12 cellular contexts compared by ENCODE assay signal in genomic region chr10:71801357-71801756, GRCh38. TPM values are rescaled to one million over a fixed set of nuclear protein-coding genes. Genes with fewer than 3 reads are reported as not detected.
A peak's percentile ranks its signal among the peaks of the same experiment; 100 is the strongest.
DNase-seq lines count a peak whose midpoint lies in the region; ATAC-seq, FAIRE-seq and TF ChIP-seq lines count a peak whose summit lies in the region.
"Had no signal": no experiment of that assay in that cellular context is flagged by ENCODE, and none has a peak within 500 bp of the region (broad histone marks: within the 10 kb centered on the region; RNA-seq: fewer than 3 reads in every experiment).

No MANE protein-coding gene starts in this region.

- TF ChIP-seq CTCF in K562 (IDR thresholded peaks at IDR 0.05 in 2 of 3, conservative IDR thresholded peaks at IDR 0.05 in 1 of 3; ENCODE audit: insufficient read depth in 2 of 3, low read depth in 1 of 3, low read length in 3 of 3) (no peak), foreskin keratinocyte (conservative IDR thresholded peaks at IDR 0.05) (no peak), nephron progenitor cell (IDR thresholded peaks at IDR 0.05) (no peak)

- no peak for TF ChIP-seq RAD21 in K562 (CRISPR knock-in tag; conservative IDR thresholded peaks at IDR 0.05 in 1 of 2, IDR thresholded peaks at IDR 0.05 in 1 of 2)

- H3K4me3 Mint-ChIP-seq in nephron progenitor cell = no peak overlapping the region
- H3K4me3 Mint-ChIP-seq: activated CD4-positive, alpha-beta memory T cell treated with anti-CD3 and anti-CD28 coated beads for 36 hours had no signal

- intact Hi-C loops in K562 (cut with micrococcal nuclease) = no loop called here

- no peaks in the 10 kb centered on the region; the same call in 1 of the 2 replicates for H3K9me3 ChIP-seq in K562 (replicated peaks; ENCODE audit: control insufficient read depth, insufficient read depth, low read depth, low read length)
- H3K9me3 ChIP-seq: psoas muscle had no signal

- no TSS peak for BruUV-seq in K562 (replicated peaks; lab: Mats Ljungman, UMichigan)

- peaks cover 37% of the 10 kb centered on the region for H3K27me3 Mint-ChIP-seq in nephron progenitor cell (ENCODE audit: low read depth, poor library complexity)
- H3K27me3 Mint-ChIP-seq: activated CD4-positive, alpha-beta memory T cell treated with anti-CD3 and anti-CD28 coated beads for 36 hours had no signal

- no peak overlapping the region for H2AFZ ChIP-seq in K562 (ENCODE audit: low read depth, low read length)

- no peak for TF ChIP-seq POLR2A in K562 (conservative IDR thresholded peaks at IDR 0.05)

- no peak for FAIRE-seq in K562 (lab: Jason Lieb, UNC)
- FAIRE-seq: H54 had no signal

- DNase-seq in K562 (ENCODE audit: extremely low read depth in 1 of 4, low spot score in 3 of 4) = no peak
- no peak for DNase-seq in nucleus accumbens (lab: John Stamatoyannopoulos, UW)
- no peak for DNase-seq in foreskin keratinocyte
- DNase-seq in NCI-H1417 treated with DMSO at 0.1 percent for 48 hours (lab: John Stamatoyannopoulos, UW) = no peak
- DNase-seq in nephron progenitor cell = no peak
- DNase-seq: activated CD4-positive, alpha-beta memory T cell treated with anti-CD3 and anti-CD28 coated beads for 36 hours; NCI-H1436 treated with DMSO at 0.1 percent for 48 hours had no signal

- in situ Hi-C loops in K562 (cut with MboI) = no loop called here

- no peaks in the 10 kb centered on the region for H3K9me3 Mint-ChIP-seq in nephron progenitor cell
- H3K9me3 Mint-ChIP-seq: activated CD4-positive, alpha-beta memory T cell treated with anti-CD3 and anti-CD28 coated beads for 36 hours had no signal

- H3K4me3 ChIP-seq in K562 = no peak overlapping the region
- H3K4me3 ChIP-seq: psoas muscle had no signal

- H3K79me2 ChIP-seq in K562 (ENCODE audit: control insufficient read depth, insufficient read depth, low read length) = no peaks in the 10 kb centered on the region

- H3K4me1 ChIP-seq in K562 (replicated peaks in 1 of 2; ENCODE audit: control insufficient read depth in 2 of 2, insufficient read depth in 2 of 2, low read length in 2 of 2) = peaks cover 31 to 39% of the 10 kb centered on the region in 2 experiments
- H3K4me1 ChIP-seq in foreskin keratinocyte = no peaks in the 10 kb centered on the region
- H3K4me1 ChIP-seq: psoas muscle had no signal

- TF ChIP-seq EP300 in K562 (IDR thresholded peaks at IDR 0.05; ENCODE audit: low read length) = no peak

- no peaks in the 10 kb centered on the region for H3K36me3 Mint-ChIP-seq in nephron progenitor cell (ENCODE audit: low read depth)
- H3K36me3 Mint-ChIP-seq: activated CD4-positive, alpha-beta memory T cell treated with anti-CD3 and anti-CD28 coated beads for 36 hours had no signal

- ATAC-seq in GM18868 (IDR thresholded peaks at IDR 0.05; ENCODE audit: unreplicated experiment) = peak; percentile 79
- peak; percentile 91 for ATAC-seq in GM21723 (IDR thresholded peaks at IDR 0.05; ENCODE audit: unreplicated experiment)
- peak; percentile 65 for ATAC-seq in HG03439 (IDR thresholded peaks at IDR 0.05; ENCODE audit: unreplicated experiment)
- no peak for ATAC-seq in K562
- no peak for ATAC-seq in foreskin keratinocyte
- ATAC-seq: psoas muscle had no signal

- peaks cover 11% of the 10 kb centered on the region for H3K9me1 ChIP-seq in K562 (ENCODE audit: control insufficient read depth, insufficient read depth, low read length)

- no peak overlapping the region for H3K27ac Mint-ChIP-seq in nephron progenitor cell
- H3K27ac Mint-ChIP-seq: activated CD4-positive, alpha-beta memory T cell treated with anti-CD3 and anti-CD28 coated beads for 36 hours had no signal

- POLR2A ChIA-PET in K562 (lab: Yijun Ruan, JAX) = interaction anchor here (0.7 kb wide), 1 partner anchor 61 kb away, joined by 3 read pairs; no protein-coding TSS in a partner anchor

- no peak overlapping the region for H3K9ac ChIP-seq in K562 (ENCODE audit: insufficient read depth in 1 of 2, low read depth in 2 of 2, low read length in 2 of 2)

- H3K4me1 Mint-ChIP-seq in nephron progenitor cell = peaks cover 3% of the 10 kb centered on the region

- WGBS in K562 (ENCODE audit: insufficient coverage, low coverage, missing lambda C conversion rate) = 49% methylated on average over 9 of the region's 9 CpGs

- CTCF ChIA-PET in K562 (lab: Yijun Ruan, JAX; ENCODE audit: low intra/inter-chr PET ratio) = no interaction called here

- no peaks in the 10 kb centered on the region for H3K27me3 ChIP-seq in K562 (ENCODE audit: control insufficient read depth in 2 of 2, insufficient read depth in 2 of 2, low read length in 2 of 2)
- peaks cover 17% of the 10 kb centered on the region for H3K27me3 ChIP-seq in foreskin keratinocyte

- H3K27ac ChIP-seq in K562 (ENCODE audit: extremely low read depth, low read depth, low read length) (no peak overlapping the region), foreskin keratinocyte (no peak overlapping the region)
- H3K27ac ChIP-seq: psoas muscle had no signal

- H4K20me1 ChIP-seq in K562 (replicated peaks; ENCODE audit: control insufficient read depth, insufficient read depth, low read length) = no peaks in the 10 kb centered on the region

- H3K36me3 ChIP-seq in K562 (ENCODE audit: control insufficient read depth, insufficient read depth, low read length) = no peaks in the 10 kb centered on the region

- H3K4me2 ChIP-seq in K562 (ENCODE audit: insufficient read depth, low read length) = no peak overlapping the region

TF ChIP-seq in K562, 482 proteins besides CTCF, POLR2A, EP300 and RAD21:
- TF ChIP-seq TAL1 (IDR thresholded peaks at IDR 0.05) (peak; percentile 6; the same call in 1 of the 2 replicates), ZNF830 (CRISPR knock-in tag; IDR thresholded peaks at IDR 0.05) (no peak)

RNA-seq across cellular contexts. Expression of gene VSIR, which starts 28.0 kb away (rescaled TPM):
- 4.2 and 14.4 TPM in 2 replicates for total RNA-seq in K562 (2011; cell fraction: chromatin; rRNA removed; ENCODE audit: low replicate concordance)
- total RNA-seq in K562 (2011; cell fraction: nucleolus; rRNA removed) = 9.6 and 14.8 TPM in 2 replicates
- 9.2 and 10.6 TPM in 2 replicates for total RNA-seq in K562 (2011; cell fraction: nucleoplasm; rRNA removed)
- total RNA-seq in K562 (2014; rRNA removed) (12.7 and 13.1 TPM in 2 replicates), K562 (2014; rRNA removed; fragmentation: Illumina TruSeq; extraction: Trizol) (2.4 and 3.0 TPM in 2 replicates), K562 (2015; rRNA removed; fragmentation: Illumina TruSeq; extraction: Trizol) (20.1 and 20.5 TPM in 2 replicates), K562 (2021) (15.2 and 15.7 TPM in 2 replicates), foreskin keratinocyte (4.0 and 5.2 TPM in 2 replicates)
- polyA plus RNA-seq in K562 (2011; rRNA removed) (6.3 and 7.9 TPM in 2 replicates), K562 (2014; fragmentation: Illumina TruSeq; extraction: Trizol) (12.1 and 15.1 TPM in 2 replicates), K562 (2014; fragmentation: Nextera tagmentation; extraction: Ambion mirVana) (under 1 TPM; 0.14 to 0.41 TPM), K562 (2014; rRNA removed) (9.3 and 12.6 TPM in 2 replicates), foreskin keratinocyte (5.2 and 6.1 TPM in 2 replicates)
- 4.8 and 19.8 TPM in 2 replicates for polyA plus RNA-seq in K562 (2011; cell fraction: cytosol; rRNA removed)
- polyA plus RNA-seq in K562 (2011; cell fraction: nucleus; rRNA removed) = 7.5 and 24.7 TPM in 2 replicates
- 17.5 and 209 TPM in 2 replicates for polyA plus RNA-seq in K562 (2012)
- polyA minus RNA-seq in K562 (2011; rRNA and poly(A)+ RNA removed) = 2.1 and 6.2 TPM in 2 replicates
- polyA minus RNA-seq in K562 (2011; cell fraction: cytosol; rRNA and poly(A)+ RNA removed) = 4.9 and 8.1 TPM in 2 replicates
- 6.1 and 8.9 TPM in 2 replicates for polyA minus RNA-seq in K562 (2011; cell fraction: nucleus; rRNA and poly(A)+ RNA removed)

RNA-seq across cellular contexts. Expression of gene PSAP, which starts 49.7 kb away (rescaled TPM):
- total RNA-seq in K562 (2011; cell fraction: chromatin; rRNA removed; ENCODE audit: low replicate concordance) = 516 and 975 TPM in 2 replicates
- total RNA-seq in K562 (2011; cell fraction: nucleolus; rRNA removed) = 1,506 and 1,517 TPM in 2 replicates
- total RNA-seq in K562 (2011; cell fraction: nucleoplasm; rRNA removed) = 977 and 1,240 TPM in 2 replicates
- total RNA-seq in K562 (2014; rRNA removed) (300 and 431 TPM in 2 replicates), K562 (2014; rRNA removed; fragmentation: Illumina TruSeq; extraction: Trizol) (231 and 245 TPM in 2 replicates), K562 (2015; rRNA removed; fragmentation: Illumina TruSeq; extraction: Trizol) (354 and 357 TPM in 2 replicates), K562 (2021) (458 and 473 TPM in 2 replicates), foreskin keratinocyte (381 and 401 TPM in 2 replicates)
- polyA plus RNA-seq in K562 (2011; rRNA removed) (613 and 630 TPM in 2 replicates), K562 (2014; fragmentation: Illumina TruSeq; extraction: Trizol) (439 and 442 TPM in 2 replicates), K562 (2014; fragmentation: Nextera tagmentation; extraction: Ambion mirVana) (100 to 1,000 TPM; 429 to 700 TPM), K562 (2014; rRNA removed) (399 and 425 TPM in 2 replicates), foreskin keratinocyte (330 and 333 TPM in 2 replicates)
- 632 and 704 TPM in 2 replicates for polyA plus RNA-seq in K562 (2011; cell fraction: cytosol; rRNA removed)
- polyA plus RNA-seq in K562 (2011; cell fraction: nucleus; rRNA removed) = 504 and 505 TPM in 2 replicates
- polyA plus RNA-seq in K562 (2012) = 541 and 1,183 TPM in 2 replicates
- 379 and 426 TPM in 2 replicates for polyA minus RNA-seq in K562 (2011; rRNA and poly(A)+ RNA removed)
- 290 and 309 TPM in 2 replicates for polyA minus RNA-seq in K562 (2011; cell fraction: cytosol; rRNA and poly(A)+ RNA removed)
- 87.5 and 138 TPM in 2 replicates for polyA minus RNA-seq in K562 (2011; cell fraction: nucleus; rRNA and poly(A)+ RNA removed)

Comparison
In these comparisons a context has a peak if more than half of its experiments do, and no peak if none do; other contexts are left out.
1. ATAC-seq: peak in GM18868 (single experiment), GM21723 (single experiment) and HG03439 (single experiment); none in K562 (single experiment) and foreskin keratinocyte (single experiment).